In the genomic region with DNA sequence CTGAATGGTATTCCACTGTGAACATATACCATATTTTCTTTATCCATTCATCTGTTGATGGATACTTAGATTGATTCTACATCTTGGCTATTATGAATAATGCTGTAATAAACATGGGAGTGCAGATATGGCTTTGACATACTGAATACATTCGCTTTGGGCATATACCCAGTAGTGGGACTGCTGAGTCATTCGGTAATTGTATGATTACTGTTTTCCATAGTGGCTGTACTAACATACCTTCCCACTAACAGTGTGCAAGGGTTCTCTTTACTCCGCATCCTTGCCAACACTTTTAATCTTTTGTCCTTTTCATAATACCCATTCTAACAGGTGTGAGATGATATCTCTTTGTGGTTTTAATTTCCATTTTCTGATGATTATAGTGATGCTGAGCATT, we compare ENCODE assay signal across 17 cellular contexts.
DNase-seq lines count a peak whose midpoint lies in the region; ATAC-seq lines count a peak whose summit lies in the region.
"Had no signal": no experiment of that assay in that cellular context is flagged by ENCODE, and none has a peak within 500 bp of the region (broad histone marks: within the 10 kb centered on the region; RNA-seq: fewer than 3 reads in every experiment).

No MANE protein-coding gene starts in this region.

- H3K36me3 Mint-ChIP-seq in activated CD4-positive, alpha-beta T cell treated with anti-CD3 and anti-CD28 coated beads for 36 hours (ENCODE audit: low read depth) = peaks cover 21% of the 10 kb centered on the region
- peaks cover 21 to 32% of the 10 kb centered on the region in 2 donors for H3K36me3 Mint-ChIP-seq in activated naive CD4-positive, alpha-beta T cell treated with anti-CD3 and anti-CD28 coated beads, Interleukin-2, amount 50 U/mL, for 72 hours
- H3K36me3 Mint-ChIP-seq in activated naive CD4-positive, alpha-beta T cell treated with anti-CD3 and anti-CD28 coated beads for 36 hours (ENCODE audit: low read depth) = peaks cover 23% of the 10 kb centered on the region
- no peaks in the 10 kb centered on the region for H3K36me3 Mint-ChIP-seq in stimulated activated effector memory CD8-positive, alpha-beta T cell treated with anti-CD3 and anti-CD28 coated beads, Interleukin-12 subunit alpha, Interleukin-12 subunit beta, amount 100 ng/mL, for 72 hours
- peaks cover 19% of the 10 kb centered on the region for H3K36me3 Mint-ChIP-seq in activated CD4-positive, alpha-beta memory T cell treated with anti-CD3 and anti-CD28 coated beads for 36 hours

- ATAC-seq in activated CD4-positive, alpha-beta T cell treated with anti-CD3 and anti-CD28 coated beads for 36 hours = peak; percentile 73
- ATAC-seq in activated naive CD4-positive, alpha-beta T cell treated with anti-CD3 and anti-CD28 coated beads, Interleukin-2, amount 50 U/mL, for 72 hours = peak; percentile 50 to 70
- peak; percentile 68 for ATAC-seq in stimulated activated effector memory CD8-positive, alpha-beta T cell treated with anti-CD3 and anti-CD28 coated beads, Interleukin-12 subunit alpha, Interleukin-12 subunit beta, amount 100 ng/mL, for 72 hours
- ATAC-seq: CD8-positive, alpha-beta T cell; GM12878 had no signal

- H3K9me3 Mint-ChIP-seq in activated CD4-positive, alpha-beta T cell treated with anti-CD3 and anti-CD28 coated beads for 36 hours (ENCODE audit: low read depth) = peaks cover 20% of the 10 kb centered on the region
- H3K9me3 Mint-ChIP-seq in activated naive CD4-positive, alpha-beta T cell treated with anti-CD3 and anti-CD28 coated beads, Interleukin-2, amount 50 U/mL, for 72 hours = peaks cover 7 to 14% of the 10 kb centered on the region in 2 donors
- peaks cover 30% of the 10 kb centered on the region for H3K9me3 Mint-ChIP-seq in activated naive CD4-positive, alpha-beta T cell treated with anti-CD3 and anti-CD28 coated beads for 36 hours
- H3K9me3 Mint-ChIP-seq in stimulated activated effector memory CD8-positive, alpha-beta T cell treated with anti-CD3 and anti-CD28 coated beads, Interleukin-12 subunit alpha, Interleukin-12 subunit beta, amount 100 ng/mL, for 72 hours = peaks cover 5% of the 10 kb centered on the region
- H3K9me3 Mint-ChIP-seq in activated CD4-positive, alpha-beta memory T cell treated with anti-CD3 and anti-CD28 coated beads for 36 hours = peaks cover 31% of the 10 kb centered on the region

- peaks cover 11% of the 10 kb centered on the region for H3K4me1 Mint-ChIP-seq in activated CD4-positive, alpha-beta T cell treated with anti-CD3 and anti-CD28 coated beads for 36 hours
- peaks cover 17% of the 10 kb centered on the region for H3K4me1 Mint-ChIP-seq in activated naive CD4-positive, alpha-beta T cell treated with anti-CD3 and anti-CD28 coated beads for 36 hours (ENCODE audit: low read depth)
- no peaks in the 10 kb centered on the region for H3K4me1 Mint-ChIP-seq in stimulated activated effector memory CD8-positive, alpha-beta T cell treated with anti-CD3 and anti-CD28 coated beads, Interleukin-12 subunit alpha, Interleukin-12 subunit beta, amount 100 ng/mL, for 72 hours
- H3K4me1 Mint-ChIP-seq in activated CD4-positive, alpha-beta memory T cell treated with anti-CD3 and anti-CD28 coated beads for 36 hours (ENCODE audit: low read depth) = peaks cover 17% of the 10 kb centered on the region
- H3K4me1 Mint-ChIP-seq: B cell; CD4-positive, CD25-positive, alpha-beta regulatory T cell had no signal

- CTCF ChIA-PET in activated CD4-positive, alpha-beta T cell treated with anti-CD3 and anti-CD28 coated beads for 36 hours (lab: Charles Lee) = no interaction called here
- CTCF ChIA-PET in activated naive CD4-positive, alpha-beta T cell treated with anti-CD3 and anti-CD28 coated beads for 36 hours (lab: Charles Lee) = no interaction called here
- CTCF ChIA-PET in activated CD4-positive, alpha-beta memory T cell treated with anti-CD3 and anti-CD28 coated beads for 36 hours (lab: Charles Lee) = no interaction called here

- intact Hi-C loops in activated CD4-positive, alpha-beta T cell treated with anti-CD3 and anti-CD28 coated beads for 36 hours (cut with DNase I, micrococcal nuclease) = loop anchor here in 1 of 2 experiments (1.0 kb wide), 1 partner anchor 14 kb away; no protein-coding TSS in a partner anchor
- intact Hi-C loops in activated naive CD4-positive, alpha-beta T cell treated with anti-CD3 and anti-CD28 coated beads for 36 hours (cut with micrococcal nuclease) = no loop called here
- intact Hi-C loops in posterior vena cava (cut with DNase I) = no loop called here
- intact Hi-C loops in activated CD4-positive, alpha-beta memory T cell treated with anti-CD3 and anti-CD28 coated beads for 36 hours (cut with micrococcal nuclease) = no loop called here

- H3K4me3 Mint-ChIP-seq in activated CD4-positive, alpha-beta T cell treated with anti-CD3 and anti-CD28 coated beads for 36 hours = no peak overlapping the region
- no peak overlapping the region for H3K4me3 Mint-ChIP-seq in activated naive CD4-positive, alpha-beta T cell treated with anti-CD3 and anti-CD28 coated beads for 36 hours
- no peak overlapping the region for H3K4me3 Mint-ChIP-seq in stimulated activated effector memory CD8-positive, alpha-beta T cell treated with anti-CD3 and anti-CD28 coated beads, Interleukin-12 subunit alpha, Interleukin-12 subunit beta, amount 100 ng/mL, for 72 hours
- H3K4me3 Mint-ChIP-seq in activated CD4-positive, alpha-beta memory T cell treated with anti-CD3 and anti-CD28 coated beads for 36 hours = no peak overlapping the region
- H3K4me3 Mint-ChIP-seq: B cell; CD4-positive, CD25-positive, alpha-beta regulatory T cell; CD8-positive, alpha-beta T cell had no signal

- H3K27ac Mint-ChIP-seq in activated CD4-positive, alpha-beta T cell treated with anti-CD3 and anti-CD28 coated beads for 36 hours = no peak overlapping the region
- peak overlapping the region in 1 of 2 donors; percentile 9 for H3K27ac Mint-ChIP-seq in activated naive CD4-positive, alpha-beta T cell treated with anti-CD3 and anti-CD28 coated beads, Interleukin-2, amount 50 U/mL, for 72 hours
- no peak overlapping the region for H3K27ac Mint-ChIP-seq in activated naive CD4-positive, alpha-beta T cell treated with anti-CD3 and anti-CD28 coated beads for 36 hours
- H3K27ac Mint-ChIP-seq in stimulated activated effector memory CD8-positive, alpha-beta T cell treated with anti-CD3 and anti-CD28 coated beads, Interleukin-12 subunit alpha, Interleukin-12 subunit beta, amount 100 ng/mL, for 72 hours = no peak overlapping the region
- H3K27ac Mint-ChIP-seq in activated CD4-positive, alpha-beta memory T cell treated with anti-CD3 and anti-CD28 coated beads for 36 hours = no peak overlapping the region
- H3K27ac Mint-ChIP-seq: B cell; CD4-positive, CD25-positive, alpha-beta regulatory T cell; CD8-positive, alpha-beta T cell had no signal

- peaks cover 3% of the 10 kb centered on the region for H3K27me3 Mint-ChIP-seq in activated CD4-positive, alpha-beta T cell treated with anti-CD3 and anti-CD28 coated beads for 36 hours
- peaks cover 5% of the 10 kb centered on the region for H3K27me3 Mint-ChIP-seq in activated naive CD4-positive, alpha-beta T cell treated with anti-CD3 and anti-CD28 coated beads for 36 hours (ENCODE audit: low read depth)
- H3K27me3 Mint-ChIP-seq in activated CD4-positive, alpha-beta memory T cell treated with anti-CD3 and anti-CD28 coated beads for 36 hours = peaks cover 5% of the 10 kb centered on the region
- H3K27me3 Mint-ChIP-seq: B cell had no signal

- POLR2A ChIA-PET in activated CD4-positive, alpha-beta T cell treated with anti-CD3 and anti-CD28 coated beads for 36 hours (lab: Charles Lee) = no interaction called here
- POLR2A ChIA-PET in activated CD4-positive, alpha-beta memory T cell treated with anti-CD3 and anti-CD28 coated beads for 36 hours (lab: Charles Lee) = no interaction called here

- no peak for DNase-seq in activated CD4-positive, alpha-beta T cell treated with anti-CD3 and anti-CD28 coated beads for 36 hours
- DNase-seq in activated CD4-positive, alpha-beta T cell treated with anti-CD3 and anti-CD28 coated beads for 1 hour = no peak
- no peak for DNase-seq in activated naive CD4-positive, alpha-beta T cell treated with anti-CD3 and anti-CD28 coated beads, Interleukin-2, amount 50 U/mL, for 72 hours (ENCODE audit: low spot score in 2 of 2)
- no peak for DNase-seq in activated naive CD4-positive, alpha-beta T cell treated with anti-CD3 and anti-CD28 coated beads for 36 hours
- no peak for DNase-seq in stimulated activated effector memory CD8-positive, alpha-beta T cell treated with anti-CD3 and anti-CD28 coated beads, Interleukin-12 subunit alpha, Interleukin-12 subunit beta, amount 100 ng/mL, for 72 hours (ENCODE audit: low spot score in 2 of 2)
- DNase-seq in posterior vena cava (ENCODE audit: low spot score) = no peak
- no peak for DNase-seq in activated CD4-positive, alpha-beta memory T cell treated with anti-CD3 and anti-CD28 coated beads for 36 hours
- DNase-seq: Caco-2; CD4-positive, CD25-positive, alpha-beta regulatory T cell; CD8-positive, alpha-beta T cell; DMS153; DND-41; GM23248; H7; HCEC 1CT had no signal
